21 cellular contexts compared by ENCODE assay signal in the genomic region with DNA sequence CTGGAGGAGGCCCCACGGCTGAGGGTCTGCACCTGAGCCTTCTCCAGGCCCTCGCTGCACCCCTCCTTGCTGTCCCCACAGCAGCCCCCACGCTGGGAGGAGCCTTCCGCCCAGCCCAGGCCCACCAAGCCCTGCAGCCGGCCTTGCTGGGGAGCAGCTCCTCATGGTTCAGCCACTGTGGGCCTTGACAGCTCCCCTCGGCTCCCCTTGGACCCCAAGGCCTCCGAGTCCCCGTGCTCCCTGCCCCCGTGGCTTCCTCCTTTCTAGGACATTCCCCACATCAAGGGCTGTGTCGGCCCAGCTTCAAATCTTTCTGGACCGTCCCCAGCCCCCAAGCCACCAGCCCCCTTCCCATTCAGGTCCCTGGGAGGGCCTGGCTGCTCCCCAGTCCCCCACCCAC.
DNase-seq lines count a peak whose midpoint lies in the region; ATAC-seq, FAIRE-seq and TF ChIP-seq lines count a peak whose summit lies in the region.
"Had no signal": no experiment of that assay in that cellular context is flagged by ENCODE, and none has a peak within 500 bp of the region (broad histone marks: within the 10 kb centered on the region; RNA-seq: fewer than 3 reads in every experiment).

No MANE protein-coding gene starts in this region.

- no peak overlapping the region for H2AFZ ChIP-seq in HepG2 (ENCODE audit: low read length)
- H2AFZ ChIP-seq: PC-9 had no signal

- FAIRE-seq in HepG2 (lab: Jason Lieb, UNC) = no peak
- FAIRE-seq: G401.6, GM18507 had no signal

- in situ Hi-C loops in HepG2 (cut with HindIII; ENCODE audit: extremely low pct_ligation_motif_present, low pct_unique_long_range_greater_than_20kb) = no loop called here
- in situ Hi-C loops in transverse colon (cut with MboI; ENCODE audit: low pct_ligation_motif_present in 1 of 4, low pct_unique_long_range_greater_than_20kb in 1 of 4, low sequenced_read_pairs in 3 of 4) = loop anchor here in 2 of 4 donors (25.0 kb wide), 1 partner anchor 111 kb away; no protein-coding TSS in a partner anchor

- H3K27me3 ChIP-seq in HepG2 (ENCODE audit: control insufficient read depth in 1 of 2, insufficient read depth in 2 of 2, low read length in 2 of 2) = peaks cover 27 to 82% of the 10 kb centered on the region in 2 experiments
- no peaks in the 10 kb centered on the region for H3K27me3 ChIP-seq in right lobe of liver
- H3K27me3 ChIP-seq in suprapubic skin = peaks cover 8% of the 10 kb centered on the region
- H3K27me3 ChIP-seq in transverse colon = peaks cover 16% of the 10 kb centered on the region

- peaks cover 50% of the 10 kb centered on the region for H3K4me1 Mint-ChIP-seq in mesothelial cell of epicardium

- no peak for TF ChIP-seq RAD21 in HepG2 (CRISPR knock-in tag; IDR thresholded peaks at IDR 0.05)

- TF ChIP-seq EP300 in HepG2 (IDR thresholded peaks at IDR 0.05; ENCODE audit: low read depth in 2 of 2, low read length in 2 of 2) (no peak), HepG2 (CRISPR knock-in tag; IDR thresholded peaks at IDR 0.05; ENCODE audit: borderline replicate concordance) (no peak), suprapubic skin (IDR thresholded peaks at IDR 0.05) (no peak), transverse colon (IDR thresholded peaks at IDR 0.05; ENCODE audit: low read depth) (no peak)

- peak overlapping the region; percentile 84 for H3K27ac Mint-ChIP-seq in mesothelial cell of epicardium

- H3K27ac ChIP-seq in HepG2 (ENCODE audit: extremely low read length, insufficient read depth, low read length) = no peak overlapping the region
- H3K27ac ChIP-seq in right lobe of liver = no peak overlapping the region
- H3K27ac ChIP-seq in suprapubic skin = peak overlapping the region; percentile 71
- peak overlapping the region in 1 of 4 donors; percentile 86 for H3K27ac ChIP-seq in transverse colon
- H3K27ac ChIP-seq: C4-2B, PC-9, SK-N-MC had no signal

- ATAC-seq in HepG2 (no peak), right lobe of liver (no peak), GM21367 (IDR thresholded peaks at IDR 0.05; ENCODE audit: unreplicated experiment) (no peak)

- H3K4me2 ChIP-seq in HepG2 (ENCODE audit: low read depth, low read length) = no peak overlapping the region
- H3K4me2 ChIP-seq: PC-9 had no signal

- H3K27me3 Mint-ChIP-seq in mesothelial cell of epicardium (ENCODE audit: low read depth) = peaks cover 6% of the 10 kb centered on the region

- no peaks in the 10 kb centered on the region for H3K9me3 Mint-ChIP-seq in mesothelial cell of epicardium
- H3K9me3 Mint-ChIP-seq: CD8-positive, alpha-beta memory T cell had no signal

- H3K4me1 ChIP-seq in HepG2 (ENCODE audit: insufficient read depth, low read length) (peaks cover 20% of the 10 kb centered on the region), right lobe of liver (no peaks in the 10 kb centered on the region), suprapubic skin (peaks cover 50% of the 10 kb centered on the region), transverse colon (peaks cover 22 to 34% (median 23%) of the 10 kb centered on the region in 4 donors)

- no peak for TF ChIP-seq POLR2A in HepG2 (IDR thresholded peaks at IDR 0.05; ENCODE audit: insufficient read depth in 1 of 2, low read depth in 2 of 2, low read length in 2 of 2)
- no peak for TF ChIP-seq POLR2A in right lobe of liver (IDR thresholded peaks at IDR 0.05)
- TF ChIP-seq POLR2A in suprapubic skin (IDR thresholded peaks at IDR 0.05) = no peak
- no peak for TF ChIP-seq POLR2A in transverse colon (IDR thresholded peaks at IDR 0.05)

- POLR2A ChIA-PET in HepG2 (lab: Yijun Ruan, JAX) = no interaction called here

- no peak overlapping the region for H3K9ac ChIP-seq in HepG2 (ENCODE audit: insufficient read depth, low read depth, low read length)

- H3K4me3 Mint-ChIP-seq in mesothelial cell of epicardium = no peak overlapping the region
- H3K4me3 Mint-ChIP-seq: CD8-positive, alpha-beta memory T cell had no signal

- CTCF ChIA-PET in HepG2 (lab: Yijun Ruan, JAX; ENCODE audit: low intra/inter-chr PET ratio, low total read pairs) = no interaction called here

- H3K36me3 ChIP-seq in HepG2 (replicated peaks in 1 of 2; ENCODE audit: control insufficient read depth in 1 of 2, insufficient read depth in 2 of 2, low read length in 2 of 2) (no peaks in the 10 kb centered on the region), right lobe of liver (no peaks in the 10 kb centered on the region), suprapubic skin (no peaks in the 10 kb centered on the region), transverse colon (no peaks in the 10 kb centered on the region)

- H4K20me1 ChIP-seq in HepG2 (ENCODE audit: insufficient read depth, low read length) = no peaks in the 10 kb centered on the region

- H3K4me3 ChIP-seq in HepG2 (replicated peaks in 1 of 3; ENCODE audit: insufficient read depth in 1 of 3, low read depth in 2 of 3, low read length in 3 of 3) (no peak overlapping the region), right lobe of liver (no peak overlapping the region), suprapubic skin (no peak overlapping the region), transverse colon (no peak overlapping the region)
- H3K4me3 ChIP-seq: PC-9, SK-N-MC had no signal

- 28% methylated on average over 7 of the region's 11 CpGs for WGBS in HepG2 (ENCODE audit: low lambda C conversion rate)
- 89% methylated on average over 6 of the region's 11 CpGs for WGBS in right lobe of liver (ENCODE audit: insufficient coverage, low coverage, low lambda C conversion rate, missing lambda C conversion rate)
- 89% methylated on average over 11 of the region's 11 CpGs for WGBS in suprapubic skin
- 86 to 100% methylated on average over 2 to 11 of the region's 11 CpGs for WGBS in transverse colon (ENCODE audit: low coverage in 1 of 2), 2 donors

- H3K36me3 Mint-ChIP-seq in mesothelial cell of epicardium = no peaks in the 10 kb centered on the region

- no peaks in the 10 kb centered on the region for H3K79me2 ChIP-seq in HepG2 (ENCODE audit: insufficient read depth, low read length)

- no peaks in the 10 kb centered on the region for H3K9me3 ChIP-seq in HepG2 (ENCODE audit: low read length)
- no peaks in the 10 kb centered on the region for H3K9me3 ChIP-seq in right lobe of liver
- H3K9me3 ChIP-seq in suprapubic skin = no peaks in the 10 kb centered on the region
- no peaks in the 10 kb centered on the region for H3K9me3 ChIP-seq in transverse colon

- TF ChIP-seq CTCF in HepG2 (CRISPR knock-in tag; IDR thresholded peaks at IDR 0.05) = no peak
- no peak for TF ChIP-seq CTCF in right lobe of liver (IDR thresholded peaks at IDR 0.05)
- no peak for TF ChIP-seq CTCF in mesothelial cell of epicardium (IDR thresholded peaks at IDR 0.05; ENCODE audit: unreplicated experiment)
- no peak for TF ChIP-seq CTCF in suprapubic skin (IDR thresholded peaks at IDR 0.05)
- no peak for TF ChIP-seq CTCF in transverse colon (IDR thresholded peaks at IDR 0.05)

- intact Hi-C loops in HepG2 (cut with micrococcal nuclease; ENCODE audit: unreplicated experiment) (no loop called here), right lobe of liver (cut with DNase I) (no loop called here), transverse colon (cut with DNase I; ENCODE audit: low total_unique reads) (no loop called here)

- no peak for DNase-seq in HepG2 (ENCODE audit: low spot score)
- DNase-seq in right lobe of liver = no peak
- DNase-seq in mesothelial cell of epicardium (ENCODE audit: low spot score in 2 of 2, unreplicated experiment in 2 of 2) = no peak
- DNase-seq in suprapubic skin (ENCODE audit: low spot score in 2 of 2) = no peak
- no peak for DNase-seq in NCI-H2196 treated with DMSO at 0.1 percent for 48 hours (lab: John Stamatoyannopoulos, UW; ENCODE audit: unreplicated experiment)
- no peak for DNase-seq in transverse colon
- no peak for DNase-seq in iPS-NIHi11 (ENCODE audit: low spot score)
- DNase-seq: Calu3; CD8-positive, alpha-beta memory T cell; MM.1S; NCI-H1048; NCI-H1417 treated with DMSO at 0.1 percent for 48 hours; NCI-H187; PC-9; RPMI8226; SHP77 treated with DMSO at 0.1 percent for 48 hours had no signal

- BruUV-seq in HepG2 (replicated peaks; lab: Mats Ljungman, UMichigan) = no TSS peak

TF ChIP-seq in HepG2, 621 proteins besides CTCF, POLR2A, EP300 and RAD21:
- 0 out of 2 replicates have a peak, but pooled peaks have one; percentile 1 for TF ChIP-seq ZBTB38 (CRISPR knock-in tag; IDR thresholded peaks at IDR 0.05)
- TF ChIP-seq ATM (IDR thresholded peaks at IDR 0.05; ENCODE audit: borderline replicate concordance) = no peak
- TF ChIP-seq, protein P1, sequence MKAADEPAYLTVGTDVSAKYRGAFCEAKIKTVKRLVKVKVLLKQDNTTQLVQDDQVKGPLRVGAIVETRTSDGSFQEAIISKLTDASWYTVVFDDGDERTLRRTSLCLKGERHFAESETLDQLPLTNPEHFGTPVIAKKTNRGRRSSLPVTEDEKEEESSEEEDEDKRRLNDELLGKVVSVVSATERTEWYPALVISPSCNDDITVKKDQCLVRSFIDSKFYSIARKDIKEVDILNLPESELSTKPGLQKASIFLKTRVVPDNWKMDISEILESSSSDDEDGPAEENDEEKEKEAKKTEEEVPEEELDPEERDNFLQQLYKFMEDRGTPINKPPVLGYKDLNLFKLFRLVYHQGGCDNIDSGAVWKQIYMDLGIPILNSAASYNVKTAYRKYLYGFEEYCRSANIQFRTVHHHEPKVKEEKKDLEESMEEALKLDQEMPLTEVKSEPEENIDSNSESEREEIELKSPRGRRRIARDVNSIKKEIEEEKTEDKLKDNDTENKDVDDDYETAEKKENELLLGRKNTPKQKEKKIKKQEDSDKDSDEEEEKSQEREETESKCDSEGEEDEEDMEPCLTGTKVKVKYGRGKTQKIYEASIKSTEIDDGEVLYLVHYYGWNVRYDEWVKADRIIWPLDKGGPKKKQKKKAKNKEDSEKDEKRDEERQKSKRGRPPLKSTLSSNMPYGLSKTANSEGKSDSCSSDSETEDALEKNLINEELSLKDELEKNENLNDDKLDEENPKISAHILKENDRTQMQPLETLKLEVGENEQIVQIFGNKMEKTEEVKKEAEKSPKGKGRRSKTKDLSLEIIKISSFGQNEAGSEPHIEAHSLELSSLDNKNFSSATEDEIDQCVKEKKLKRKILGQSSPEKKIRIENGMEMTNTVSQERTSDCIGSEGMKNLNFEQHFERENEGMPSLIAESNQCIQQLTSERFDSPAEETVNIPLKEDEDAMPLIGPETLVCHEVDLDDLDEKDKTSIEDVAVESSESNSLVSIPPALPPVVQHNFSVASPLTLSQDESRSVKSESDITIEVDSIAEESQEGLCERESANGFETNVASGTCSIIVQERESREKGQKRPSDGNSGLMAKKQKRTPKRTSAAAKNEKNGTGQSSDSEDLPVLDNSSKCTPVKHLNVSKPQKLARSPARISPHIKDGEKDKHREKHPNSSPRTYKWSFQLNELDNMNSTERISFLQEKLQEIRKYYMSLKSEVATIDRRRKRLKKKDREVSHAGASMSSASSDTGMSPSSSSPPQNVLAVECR (CRISPR knock-in tag; IDR thresholded peaks at IDR 0.05; ENCODE audit: borderline replicate concordance) = no peak
- peak; percentile 57; the same call in 1 of the 2 replicates for TF ChIP-seq ZNF263 (CRISPR knock-in tag; IDR thresholded peaks at IDR 0.05)
